In the genomic region with DNA sequence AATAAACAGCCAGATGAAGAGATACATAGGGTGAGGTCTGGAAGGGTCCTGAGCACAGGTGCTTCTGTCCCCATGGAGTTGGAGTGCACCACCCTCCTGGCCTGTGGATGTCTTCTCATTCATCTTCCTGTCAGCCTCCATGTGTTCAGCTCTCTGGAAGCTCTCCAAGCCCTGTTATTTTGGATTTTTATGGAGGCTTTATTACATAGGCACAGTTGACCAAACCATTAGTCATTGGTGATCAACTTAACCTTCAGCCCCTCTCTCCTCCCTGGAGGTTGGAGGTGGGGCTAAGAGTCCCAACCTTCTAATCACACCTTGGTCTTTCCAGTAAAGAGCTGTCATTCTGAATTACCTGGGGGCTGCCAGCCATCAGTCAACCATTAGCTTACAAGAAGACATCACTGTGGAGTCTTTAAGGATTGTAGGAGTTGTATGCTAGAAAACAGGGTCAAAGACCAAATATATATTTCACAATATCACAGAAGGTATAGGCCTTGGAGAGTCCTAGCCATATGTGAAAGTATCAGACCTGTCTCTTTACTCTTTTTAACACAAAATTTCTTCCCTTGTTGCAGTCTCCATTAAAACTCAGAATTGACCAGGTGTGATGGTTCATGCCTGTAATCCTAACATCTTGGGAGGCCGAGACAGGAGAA, we compare ENCODE assay signal across 18 cellular contexts. TPM values are rescaled to one million over a fixed set of nuclear protein-coding genes. Genes with fewer than 3 reads are reported as not detected.
DNase-seq lines count a peak whose midpoint lies in the region; ATAC-seq, FAIRE-seq and TF ChIP-seq lines count a peak whose summit lies in the region.
"Had no signal": no experiment of that assay in that cellular context is flagged by ENCODE, and none has a peak within 500 bp of the region (broad histone marks: within the 10 kb centered on the region; RNA-seq: fewer than 3 reads in every experiment).

No MANE protein-coding gene starts in this region.

- H3K36me3 ChIP-seq in DND-41 (ENCODE audit: insufficient read depth, low read length) (no peaks in the 10 kb centered on the region), HEK293 (ENCODE audit: control insufficient read depth in 2 of 2, insufficient read depth in 1 of 2, low read length in 2 of 2) (no peaks in the 10 kb centered on the region), HepG2 (replicated peaks in 1 of 2; ENCODE audit: control insufficient read depth in 1 of 2, insufficient read depth in 2 of 2, low read length in 2 of 2) (no peaks in the 10 kb centered on the region; a peak in 2 of 5 replicates)
- H3K36me3 ChIP-seq: neutrophil had no signal

- peaks cover 14% of the 10 kb centered on the region for H3K36me3 Mint-ChIP-seq in T-cell

- TF ChIP-seq POLR2A in HepG2 (IDR thresholded peaks at IDR 0.05; ENCODE audit: insufficient read depth in 1 of 2, low read depth in 2 of 2, low read length in 2 of 2): no peak

- CTCF ChIA-PET in HEK293 (lab: Yijun Ruan, JAX) (interaction anchor here (0.6 to 2.3 kb wide), 4 partner anchors 13 to 844 kb away, joined by 3 to 7 read pairs (median 4); no protein-coding TSS in a partner anchor), T-cell (lab: Charles Lee) (interaction anchor here (0.7 to 1.0 kb wide), 2 partner anchors 14 to 860 kb away, joined by 3 to 4 read pairs; partner anchors contain the start of gene MSH6 (in 1 of the 2)), HepG2 (lab: Yijun Ruan, JAX; ENCODE audit: low intra/inter-chr PET ratio, low total read pairs) (no interaction called here)

- TF ChIP-seq RAD21 in HepG2 (CRISPR knock-in tag; IDR thresholded peaks at IDR 0.05): no peak

- peak overlapping the region in 1 of 2 experiments; percentile 17; a peak in 1 of 4 replicates for H3K4me3 ChIP-seq in DND-41 (ENCODE audit: low read depth in 1 of 2, low read length in 2 of 2)
- no peak overlapping the region for H3K4me3 ChIP-seq in HEK293 (ENCODE audit: low read depth, low read length)
- no peak overlapping the region for H3K4me3 ChIP-seq in HepG2 (replicated peaks in 1 of 3; ENCODE audit: insufficient read depth in 1 of 3, low read depth in 2 of 3, low read length in 3 of 3)

- H3K9me3 ChIP-seq in DND-41 (ENCODE audit: insufficient read depth, low read length, severe bottlenecking) (peaks cover 7% of the 10 kb centered on the region), HEK293 (ENCODE audit: control insufficient read depth, insufficient read depth, low read depth, low read length) (no peaks in the 10 kb centered on the region), HepG2 (ENCODE audit: low read length) (peaks cover 19% of the 10 kb centered on the region)
- H3K9me3 ChIP-seq: neutrophil had no signal

- peak overlapping the region; percentile 33 for H3K9ac ChIP-seq in DND-41 (ENCODE audit: low read depth, low read length)
- H3K9ac ChIP-seq in HepG2 (ENCODE audit: insufficient read depth, low read depth, low read length): no peak overlapping the region

- H2AFZ ChIP-seq in DND-41 (ENCODE audit: low read depth, low read length): no peak overlapping the region
- no peak overlapping the region for H2AFZ ChIP-seq in HepG2 (ENCODE audit: low read length)

- no peak for TF ChIP-seq CTCF in DND-41 (IDR thresholded peaks at IDR 0.05; ENCODE audit: borderline replicate concordance, extremely low read depth, low read length, poor library complexity, severe bottlenecking)
- TF ChIP-seq CTCF in HEK293 (tag by site-specific recombination; IDR thresholded peaks at IDR 0.05): no peak
- no peak for TF ChIP-seq CTCF in HepG2 (CRISPR knock-in tag; IDR thresholded peaks at IDR 0.05)

- H3K4me1 Mint-ChIP-seq in T-cell: peaks cover 20 to 31% (median 29%) of the 10 kb centered on the region in 3 donors

- H4K20me1 ChIP-seq in DND-41 (ENCODE audit: insufficient read depth, low read length): no peaks in the 10 kb centered on the region
- H4K20me1 ChIP-seq in HepG2 (ENCODE audit: insufficient read depth, low read length): no peaks in the 10 kb centered on the region

- WGBS in HepG2 (ENCODE audit: low lambda C conversion rate): 96% methylated on average over 1 of the region's 1 CpG

- H3K4me1 ChIP-seq in DND-41 (ENCODE audit: insufficient read depth, low read length) (peaks cover 71% of the 10 kb centered on the region), HEK293 (ENCODE audit: control insufficient read depth, insufficient read depth, low read length) (no peaks in the 10 kb centered on the region), HepG2 (ENCODE audit: insufficient read depth, low read length) (peaks cover 24% of the 10 kb centered on the region)

- H3K4me3 Mint-ChIP-seq in T-cell: peak overlapping the region in 1 of 3 donors; percentile 30
- H3K4me3 Mint-ChIP-seq: activated CD4-positive, alpha-beta T cell treated with anti-CD3 and anti-CD28 coated beads, Interleukin-2, amount 10 ng/mL, durations not matched to agents 24 days and 14 days; activated T-helper 1 cell treated with anti-CD3 and anti-CD28 coated beads, Interleukin-12 subunit alpha, Interleukin-12 subunit beta, Interleukin-2, Interleukin-4 antibody, amounts not matched to agents 30 ng/mL and 10 ng/mL and 1 ng/mL, durations not matched to agents 14 hours and 24 hours and 36 hours; B cell had no signal

- no peak for TF ChIP-seq EP300 in HepG2 (IDR thresholded peaks at IDR 0.05; ENCODE audit: low read depth in 2 of 2, low read length in 2 of 2)
- TF ChIP-seq EP300 in HepG2 (CRISPR knock-in tag; IDR thresholded peaks at IDR 0.05; ENCODE audit: borderline replicate concordance): no peak

- H3K79me2 ChIP-seq in DND-41 (ENCODE audit: insufficient read depth, low read length) (peaks cover 42% of the 10 kb centered on the region), HepG2 (ENCODE audit: insufficient read depth, low read length) (no peaks in the 10 kb centered on the region)

- H3K9me3 Mint-ChIP-seq in T-cell: peaks cover 4 to 13% (median 6%) of the 10 kb centered on the region in 3 donors

- ATAC-seq in DND-41 (ENCODE audit: insufficient read depth, low read depth): peak; percentile 69
- peak in 1 of 4 experiments; percentile 13 for ATAC-seq in T-cell (replicated peaks in 1 of 4)
- ATAC-seq in HepG2: peak; percentile 23; the same call in 1 of the 3 replicates
- ATAC-seq in GM19324 (IDR thresholded peaks at IDR 0.05; ENCODE audit: low FRiP score, unreplicated experiment): no peak
- ATAC-seq: right cardiac atrium had no signal

- H3K27ac ChIP-seq in DND-41 (ENCODE audit: low read length): peak overlapping the region; percentile 81
- no peak overlapping the region for H3K27ac ChIP-seq in HEK293 (ENCODE audit: extremely low read depth, low read depth, low read length)
- H3K27ac ChIP-seq in HepG2 (ENCODE audit: extremely low read length, insufficient read depth, low read length): no peak overlapping the region
- H3K27ac ChIP-seq: neutrophil had no signal

- POLR2A ChIA-PET in HEK293 (lab: Yijun Ruan, JAX): interaction anchor here (0.6 kb wide), 1 partner anchor 467 kb away, joined by 4 read pairs; no protein-coding TSS in a partner anchor
- POLR2A ChIA-PET in T-cell (lab: Charles Lee): interaction anchor here in 1 of 2 donors (0.6 kb wide), 1 partner anchor 20 kb away, joined by 4 read pairs; no protein-coding TSS in a partner anchor
- POLR2A ChIA-PET in HepG2 (lab: Yijun Ruan, JAX): interaction anchor here (0.7 kb wide), 1 partner anchor 797 kb away, joined by 3 read pairs; no protein-coding TSS in a partner anchor

- no peak for FAIRE-seq in HepG2 (lab: Jason Lieb, UNC)
- FAIRE-seq: endometrium, islet of Langerhans had no signal

- in situ Hi-C loops in HepG2 (cut with HindIII; ENCODE audit: extremely low pct_ligation_motif_present, low pct_unique_long_range_greater_than_20kb): no loop called here

- intact Hi-C loops in HepG2 (cut with micrococcal nuclease; ENCODE audit: unreplicated experiment): no loop called here

- H3K27me3 ChIP-seq in DND-41 (ENCODE audit: insufficient read depth, low read length, poor library complexity): no peaks in the 10 kb centered on the region
- H3K27me3 ChIP-seq in HepG2 (ENCODE audit: control insufficient read depth in 1 of 2, insufficient read depth in 2 of 2, low read length in 2 of 2): no peaks in the 10 kb centered on the region
- H3K27me3 ChIP-seq: neutrophil had no signal

- H3K27ac Mint-ChIP-seq in T-cell: peak overlapping the region; percentile 39 to 50
- H3K27ac Mint-ChIP-seq: activated CD4-positive, alpha-beta T cell treated with anti-CD3 and anti-CD28 coated beads, Interleukin-2, amount 10 ng/mL, durations not matched to agents 24 days and 14 days; activated T-helper 1 cell treated with anti-CD3 and anti-CD28 coated beads, Interleukin-12 subunit alpha, Interleukin-12 subunit beta, Interleukin-2, Interleukin-4 antibody, amounts not matched to agents 30 ng/mL and 10 ng/mL and 1 ng/mL, durations not matched to agents 14 hours and 24 hours and 36 hours; B cell had no signal

- H3K4me2 ChIP-seq in DND-41 (ENCODE audit: insufficient read depth, low read length): peak overlapping the region; percentile 50
- no peak overlapping the region for H3K4me2 ChIP-seq in HepG2 (ENCODE audit: low read depth, low read length)

- DNase-seq in DND-41 (no peak), T-cell (no peak), HepG2 (ENCODE audit: low spot score) (no peak)
- no peak for DNase-seq in effector CD4-positive, alpha-beta T cell
- no peak for DNase-seq in activated CD4-positive, alpha-beta T cell treated with anti-CD3 and anti-CD28 coated beads, Interleukin-2, amount 50 U/mL, for 4 hours
- DNase-seq: activated CD4-positive, alpha-beta T cell treated with anti-CD3 and anti-CD28 coated beads, Interleukin-2, amount 10 ng/mL, durations not matched to agents 24 days and 14 days; mesenchymal stem cell; right cardiac atrium; SIG-M5; stimulated activated CD4-positive, alpha-beta T cell treated with anti-CD3 and anti-CD28 coated beads, Interleukin-1b, Interleukin-23, amount 100 ng/mL, for 48 hours; substantia nigra had no signal

- BruUV-seq in HepG2 (replicated peaks; lab: Mats Ljungman, UMichigan): no TSS peak

- no peaks in the 10 kb centered on the region for H3K27me3 Mint-ChIP-seq in T-cell
- H3K27me3 Mint-ChIP-seq: activated CD4-positive, alpha-beta T cell treated with anti-CD3 and anti-CD28 coated beads, Interleukin-2, amount 10 ng/mL, durations not matched to agents 24 days and 14 days; B cell had no signal

RNA-seq across cellular contexts. Expression of gene MCFD2, which starts 7.5 kb away (rescaled TPM):
- 10 to 100 TPM; 30.8 to 44.0 (median 35.2) TPM for total RNA-seq in T-cell
- total RNA-seq in HepG2 (2016; rRNA removed; fragmentation: Illumina TruSeq; extraction: Trizol): 191 and 232 TPM in 2 replicates
- 20.4 and 23.3 TPM in 2 replicates for total RNA-seq in HepG2 (2016; cell fraction: cytosol; rRNA removed; fragmentation: Illumina TruSeq; extraction: Trizol; ENCODE audit: low read depth)
- total RNA-seq in HepG2 (2016; cell fraction: insoluble cytoplasmic fraction; rRNA removed; fragmentation: Illumina TruSeq; extraction: Trizol): 188 and 227 TPM in 2 replicates
- total RNA-seq in HepG2 (2016; cell fraction: membrane; rRNA removed; fragmentation: Illumina TruSeq; extraction: Trizol): 73.2 and 79.2 TPM in 2 replicates
- 172 and 204 TPM in 2 replicates for total RNA-seq in HepG2 (2016; cell fraction: nucleus; rRNA removed; fragmentation: Illumina TruSeq; extraction: Trizol)
- polyA plus RNA-seq in HepG2 (2011; rRNA removed): 170 and 183 TPM in 2 replicates
- 120 and 161 TPM in 2 replicates for polyA plus RNA-seq in HepG2 (2011; cell fraction: cytosol; rRNA removed)
- polyA plus RNA-seq in HepG2 (2011; cell fraction: nucleus; rRNA removed): 48.7 and 68.4 TPM in 2 replicates
- polyA plus RNA-seq in HepG2 (2012): 135 and 170 TPM in 2 replicates
- 30.7 and 36.6 TPM in 2 replicates for polyA plus RNA-seq in HepG2 (2016; cell fraction: cytosol; fragmentation: Illumina TruSeq; extraction: Trizol; ENCODE audit: low read depth)
- 146 TPM in 2 replicates for polyA plus RNA-seq in HepG2 (2016; cell fraction: insoluble cytoplasmic fraction; fragmentation: Illumina TruSeq; extraction: Trizol; ENCODE audit: low read depth)
- 43.2 and 44.0 TPM in 2 replicates for polyA plus RNA-seq in HepG2 (2016; cell fraction: membrane; fragmentation: Illumina TruSeq; extraction: Trizol; ENCODE audit: low read depth)
- polyA plus RNA-seq in HepG2 (2016; cell fraction: nucleus; fragmentation: Illumina TruSeq; extraction: Trizol; ENCODE audit: insufficient read depth, low read depth): 201 and 204 TPM in 2 replicates
- polyA minus RNA-seq in HepG2 (2011; rRNA and poly(A)+ RNA removed; ENCODE audit: low replicate concordance): 95.6 and 263 TPM in 2 replicates
- 122 and 129 TPM in 2 replicates for polyA minus RNA-seq in HepG2 (2011; cell fraction: cytosol; rRNA and poly(A)+ RNA removed)
- 66.2 and 98.2 TPM in 2 replicates for polyA minus RNA-seq in HepG2 (2011; cell fraction: nucleus; rRNA and poly(A)+ RNA removed)

RNA-seq across cellular contexts. Expression of gene TTC7A, which starts 17.9 kb away (rescaled TPM):
- total RNA-seq in T-cell: 10 to 100 TPM; 38.9 to 52.6 (median 43.7) TPM
- 21.0 and 24.0 TPM in 2 replicates for total RNA-seq in HepG2 (2016; rRNA removed; fragmentation: Illumina TruSeq; extraction: Trizol)
- 8.3 and 8.9 TPM in 2 replicates for total RNA-seq in HepG2 (2016; cell fraction: cytosol; rRNA removed; fragmentation: Illumina TruSeq; extraction: Trizol; ENCODE audit: low read depth)
- 17.8 and 24.5 TPM in 2 replicates for total RNA-seq in HepG2 (2016; cell fraction: insoluble cytoplasmic fraction; rRNA removed; fragmentation: Illumina TruSeq; extraction: Trizol)
- total RNA-seq in HepG2 (2016; cell fraction: membrane; rRNA removed; fragmentation: Illumina TruSeq; extraction: Trizol): 18.3 and 18.8 TPM in 2 replicates
- total RNA-seq in HepG2 (2016; cell fraction: nucleus; rRNA removed; fragmentation: Illumina TruSeq; extraction: Trizol): 28.5 and 28.8 TPM in 2 replicates
- 23.7 and 25.2 TPM in 2 replicates for polyA plus RNA-seq in HepG2 (2011; rRNA removed)
- 16.5 and 24.2 TPM in 2 replicates for polyA plus RNA-seq in HepG2 (2011; cell fraction: cytosol; rRNA removed)
- polyA plus RNA-seq in HepG2 (2011; cell fraction: nucleus; rRNA removed): 65.7 and 80.5 TPM in 2 replicates
- polyA plus RNA-seq in HepG2 (2012): 20.4 and 24.1 TPM in 2 replicates
- 5.7 and 5.8 TPM in 2 replicates for polyA plus RNA-seq in HepG2 (2016; cell fraction: cytosol; fragmentation: Illumina TruSeq; extraction: Trizol; ENCODE audit: low read depth)
- 19.1 and 24.2 TPM in 2 replicates for polyA plus RNA-seq in HepG2 (2016; cell fraction: insoluble cytoplasmic fraction; fragmentation: Illumina TruSeq; extraction: Trizol; ENCODE audit: low read depth)
- polyA plus RNA-seq in HepG2 (2016; cell fraction: membrane; fragmentation: Illumina TruSeq; extraction: Trizol; ENCODE audit: low read depth): 11.6 and 14.8 TPM in 2 replicates
- 29.2 and 31.6 TPM in 2 replicates for polyA plus RNA-seq in HepG2 (2016; cell fraction: nucleus; fragmentation: Illumina TruSeq; extraction: Trizol; ENCODE audit: insufficient read depth, low read depth)
- polyA minus RNA-seq in HepG2 (2011; rRNA and poly(A)+ RNA removed; ENCODE audit: low replicate concordance): 25.8 and 60.0 TPM in 2 replicates
- polyA minus RNA-seq in HepG2 (2011; cell fraction: cytosol; rRNA and poly(A)+ RNA removed): 12.9 and 13.4 TPM in 2 replicates
- 37.9 and 48.2 TPM in 2 replicates for polyA minus RNA-seq in HepG2 (2011; cell fraction: nucleus; rRNA and poly(A)+ RNA removed)
